ENCODE assay signal across 24 cellular contexts in genomic region chr2:15145919-15146318, GRCh38.
DNase-seq lines count a peak whose midpoint lies in the region.
"Had no signal": no experiment of that assay in that cellular context is flagged by ENCODE, and none has a peak within 500 bp of the region (broad histone marks: within the 10 kb centered on the region; RNA-seq: fewer than 3 reads in every experiment).

No MANE protein-coding gene starts in this region.

- H3K4me3 ChIP-seq in SJSA1, result no peak overlapping the region
- H3K4me3 ChIP-seq: A549; BLaER1 treated with 17β-estradiol and CSF1 and Interleukin-3, amounts not matched to agents 10 nM and 100 nM; GM12878; GM23248 had no signal

- peaks cover 23% of the 10 kb centered on the region for H3K4me1 Mint-ChIP-seq in activated CD4-positive, alpha-beta T cell treated with anti-CD3 and anti-CD28 coated beads, Interleukin-2, amount 10 ng/mL, durations not matched to agents 24 days and 14 days

- peaks cover 16% of the 10 kb centered on the region for H3K4me1 ChIP-seq in SJSA1 (replicated peaks)
- H3K4me1 ChIP-seq: A549, BE2C had no signal

- H3K27me3 Mint-ChIP-seq in activated CD4-positive, alpha-beta T cell treated with anti-CD3 and anti-CD28 coated beads, Interleukin-2, amount 10 ng/mL, durations not matched to agents 24 days and 14 days, result peaks cover 8% of the 10 kb centered on the region
- H3K27me3 Mint-ChIP-seq: CD4-positive, alpha-beta T cell; CD8-positive, alpha-beta memory T cell had no signal

- peaks cover 4% of the 10 kb centered on the region for H3K9me3 Mint-ChIP-seq in activated CD4-positive, alpha-beta T cell treated with anti-CD3 and anti-CD28 coated beads, Interleukin-2, amount 10 ng/mL, durations not matched to agents 24 days and 14 days
- H3K9me3 Mint-ChIP-seq: CD4-positive, alpha-beta T cell had no signal

- no peaks in the 10 kb centered on the region for H3K36me3 ChIP-seq in SJSA1
- H3K36me3 ChIP-seq: BE2C; BLaER1 treated with 17β-estradiol and CSF1 and Interleukin-3, amounts not matched to agents 10 nM and 100 nM had no signal

- no peaks in the 10 kb centered on the region for H3K27me3 ChIP-seq in SJSA1 (replicated peaks)
- H3K27me3 ChIP-seq: BE2C; BLaER1 treated with 17β-estradiol and CSF1 and Interleukin-3, amounts not matched to agents 10 nM and 100 nM had no signal

- H3K4me3 Mint-ChIP-seq in activated CD4-positive, alpha-beta T cell treated with anti-CD3 and anti-CD28 coated beads, Interleukin-2, amount 10 ng/mL, durations not matched to agents 24 days and 14 days, result no peak overlapping the region
- H3K4me3 Mint-ChIP-seq: CD14-positive monocyte; CD4-positive, alpha-beta T cell; CD8-positive, alpha-beta memory T cell had no signal

- H3K9me3 ChIP-seq in SJSA1 (replicated peaks), result no peaks in the 10 kb centered on the region
- H3K9me3 ChIP-seq: A549, BE2C had no signal

- no peaks in the 10 kb centered on the region for H3K36me3 Mint-ChIP-seq in activated CD4-positive, alpha-beta T cell treated with anti-CD3 and anti-CD28 coated beads, Interleukin-2, amount 10 ng/mL, durations not matched to agents 24 days and 14 days (ENCODE audit: low read depth)
- H3K36me3 Mint-ChIP-seq: CD14-positive monocyte; CD8-positive, alpha-beta memory T cell had no signal

- DNase-seq in activated CD4-positive, alpha-beta T cell treated with anti-CD3 and anti-CD28 coated beads for 48 hours, result peak; percentile 23
- DNase-seq in activated CD4-positive, alpha-beta T cell treated with anti-CD3 and anti-CD28 coated beads, Interleukin-2, amount 10 ng/mL, durations not matched to agents 24 days and 14 days, result no peak
- peak; percentile 16 for DNase-seq in stimulated activated CD4-positive, alpha-beta T cell treated with anti-CD3 and anti-CD28 coated beads, Interleukin-15, amount 100 ng/mL, for 24 hours
- DNase-seq in stimulated activated CD4-positive, alpha-beta T cell treated with anti-CD3 and anti-CD28 coated beads, Interleukin-4, amount 100 ng/mL, for 24 hours, result no peak
- DNase-seq in SJSA1 (ENCODE audit: low read depth in 1 of 2, low spot score in 2 of 2) (no peak), NOMO-1 treated with DMSO at 0.1 percent for 48 hours (lab: John Stamatoyannopoulos, UW; ENCODE audit: unreplicated experiment) (no peak), NCI-H187 (lab: John Stamatoyannopoulos, UW) (no peak)
- DNase-seq: 8988T; ACHN; AML-193; BE2C; CD4-positive, alpha-beta T cell; CD8-positive, alpha-beta memory T cell; DMS 273 treated with DMSO at 0.1 percent for 48 hours; DMS79; EL; GDM1; H7; HCEC 1CT had no signal

- 0 out of 2 replicates have a peak overlapping the region, but pooled peaks have one; percentile 26 for H3K27ac ChIP-seq in SJSA1
- H3K27ac ChIP-seq: A549; BLaER1 treated with 17β-estradiol and CSF1 and Interleukin-3, amounts not matched to agents 10 nM and 100 nM; GM23248 had no signal

- intact Hi-C loops in activated CD4-positive, alpha-beta T cell treated with anti-CD3 and anti-CD28 coated beads, Interleukin-2, amount 10 ng/mL, durations not matched to agents 24 days and 14 days (cut with micrococcal nuclease), result no loop called here

- H3K27ac Mint-ChIP-seq in activated CD4-positive, alpha-beta T cell treated with anti-CD3 and anti-CD28 coated beads, Interleukin-2, amount 10 ng/mL, durations not matched to agents 24 days and 14 days, result no peak overlapping the region
- H3K27ac Mint-ChIP-seq: CD14-positive monocyte; CD4-positive, alpha-beta T cell; CD8-positive, alpha-beta memory T cell had no signal

Comparison
In these comparisons a context has a peak if more than half of its experiments do, and no peak if none do; other contexts are left out.
1. DNase-seq: peak in activated CD4-positive, alpha-beta T cell treated with anti-CD3 and anti-CD28 coated beads for 48 hours (single experiment) and stimulated activated CD4-positive, alpha-beta T cell treated with anti-CD3 and anti-CD28 coated beads, Interleukin-15, amount 100 ng/mL, for 24 hours (single experiment); none in activated CD4-positive, alpha-beta T cell treated with anti-CD3 and anti-CD28 coated beads, Interleukin-2, amount 10 ng/mL, durations not matched to agents 24 days and 14 days (single experiment), stimulated activated CD4-positive, alpha-beta T cell treated with anti-CD3 and anti-CD28 coated beads, Interleukin-4, amount 100 ng/mL, for 24 hours (single experiment), SJSA1 (0 of 2), NOMO-1 treated with DMSO at 0.1 percent for 48 hours (single experiment) and NCI-H187 (0 of 2).